22 cellular contexts compared by ENCODE assay signal in the genomic region with DNA sequence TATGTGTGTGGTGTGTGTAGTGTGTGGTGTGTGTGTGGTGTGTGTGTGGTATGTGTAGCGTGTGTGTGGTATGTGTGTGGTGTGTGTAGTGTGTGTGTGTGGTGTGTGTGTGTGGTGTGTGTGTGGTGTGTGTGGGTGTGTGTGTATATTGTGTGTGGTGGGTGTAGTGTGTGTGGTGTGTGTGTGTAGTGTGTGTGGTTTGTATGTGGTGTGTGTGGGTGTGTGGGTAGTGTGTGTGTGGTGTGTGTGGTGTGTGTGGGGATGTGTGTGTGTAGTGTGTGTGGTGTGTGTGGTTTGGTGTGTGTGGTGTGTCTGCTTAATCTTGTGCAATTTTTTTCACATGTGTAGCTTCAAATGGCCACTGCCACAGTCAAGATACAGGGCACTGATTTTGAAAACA.
DNase-seq lines count a peak whose midpoint lies in the region; FAIRE-seq and TF ChIP-seq lines count a peak whose summit lies in the region.
"Had no signal": no experiment of that assay in that cellular context is flagged by ENCODE, and none has a peak within 500 bp of the region (broad histone marks: within the 10 kb centered on the region; RNA-seq: fewer than 3 reads in every experiment).

No MANE protein-coding gene starts in this region.

- FAIRE-seq in astrocyte (lab: Jason Lieb, UNC), result peak; percentile 83
- FAIRE-seq in urothelium cell line (lab: Jason Lieb, UNC), result peak; percentile 99
- FAIRE-seq: A549 had no signal

- H3K4me1 Mint-ChIP-seq in astrocyte (ENCODE audit: low read depth, unreplicated experiment), result peaks cover 2% of the 10 kb centered on the region
- H3K4me1 Mint-ChIP-seq: GM23338 had no signal

- H3K27me3 ChIP-seq in astrocyte (ENCODE audit: insufficient read depth, low read length) (no peaks in the 10 kb centered on the region), mesenchymal stem cell (ENCODE audit: control insufficient read depth in 1 of 2, insufficient read depth in 1 of 2, low read length in 2 of 2) (peaks cover 0 to 73% of the 10 kb centered on the region in 2 experiments)
- H3K27me3 ChIP-seq: BLaER1 treated with 17β-estradiol and CSF1 and Interleukin-3, amounts not matched to agents 10 nM and 100 nM had no signal

- H2AFZ ChIP-seq in astrocyte (ENCODE audit: low read depth, low read length) (no peak overlapping the region), mesenchymal stem cell (ENCODE audit: low read depth, low read length) (no peak overlapping the region)

- no peak overlapping the region for H3K4ac ChIP-seq in mesenchymal stem cell (ENCODE audit: low read depth in 1 of 2, low read length in 2 of 2)

- no peaks in the 10 kb centered on the region for H3K9me3 Mint-ChIP-seq in astrocyte (ENCODE audit: unreplicated experiment)
- H3K9me3 Mint-ChIP-seq: GM23338 had no signal

- no peaks in the 10 kb centered on the region for H4K20me1 ChIP-seq in astrocyte (ENCODE audit: insufficient read depth, low read length)
- H4K20me1 ChIP-seq: BLaER1 treated with 17β-estradiol and CSF1 and Interleukin-3, amounts not matched to agents 10 nM and 100 nM had no signal

- peak overlapping the region; percentile 16 for H4K91ac ChIP-seq in mesenchymal stem cell (ENCODE audit: low read length)

- no peak for DNase-seq in astrocyte (ENCODE audit: low read depth)
- DNase-seq in mesenchymal stem cell, result no peak
- no peak for DNase-seq in urothelium cell line (ENCODE audit: low spot score)
- DNase-seq in activated naive CD4-positive, alpha-beta T cell (lab: John Stamatoyannopoulos, UW), result no peak
- DNase-seq in NCI-H748 treated with DMSO at 0.1 percent for 48 hours (lab: John Stamatoyannopoulos, UW), result no peak
- no peak for DNase-seq in HT-29 (ENCODE audit: low spot score)
- DNase-seq: AML-193; CD4-positive, alpha-beta memory T cell; COR-L47; DMS53; KBM-7; NCI-H1694; NCI-H2029 treated with DMSO at 0.1 percent for 48 hours; NCI-H446 treated with DMSO at 0.1 percent for 48 hours; NCI-H526; RPMI8226; SHP77 had no signal

- H4K8ac ChIP-seq in mesenchymal stem cell (ENCODE audit: low read length), result no peak overlapping the region

- H2BK5ac ChIP-seq in mesenchymal stem cell (ENCODE audit: low read depth, low read length, poor library complexity, severe bottlenecking), result no peak overlapping the region

- no peak overlapping the region for H2AK5ac ChIP-seq in mesenchymal stem cell (ENCODE audit: low read length, severe bottlenecking)

- H3K36me3 Mint-ChIP-seq in astrocyte (ENCODE audit: low read depth, unreplicated experiment), result no peaks in the 10 kb centered on the region
- H3K36me3 Mint-ChIP-seq: CD4-positive, alpha-beta memory T cell had no signal

- no peaks in the 10 kb centered on the region for H3K79me2 ChIP-seq in astrocyte (ENCODE audit: insufficient read depth, low read length)

- no peak overlapping the region for H2BK12ac ChIP-seq in mesenchymal stem cell (ENCODE audit: low read length in 2 of 2)

- H3K4me3 ChIP-seq in HEK293 (ENCODE audit: low read depth, low read length) (no peak overlapping the region), astrocyte (ENCODE audit: insufficient read depth, low read depth, low read length) (no peak overlapping the region), mesenchymal stem cell (ENCODE audit: insufficient read depth in 1 of 2, low read depth in 1 of 2, low read length in 2 of 2) (peak overlapping the region in 1 of 2 experiments; percentile 34)
- H3K4me3 ChIP-seq: A549; BLaER1 treated with 17β-estradiol and CSF1 and Interleukin-3, amounts not matched to agents 10 nM and 100 nM; HAP-1 had no signal

- H3K9me3 ChIP-seq in HEK293 (ENCODE audit: control insufficient read depth, insufficient read depth, low read depth, low read length), result no peaks in the 10 kb centered on the region
- H3K9me3 ChIP-seq in astrocyte (ENCODE audit: insufficient read depth, low read depth, low read length), result no peaks in the 10 kb centered on the region
- H3K9me3 ChIP-seq in mesenchymal stem cell (ENCODE audit: control insufficient read depth, low read length), result no peaks in the 10 kb centered on the region
- H3K9me3 ChIP-seq: A549; BLaER1 treated with 17β-estradiol and CSF1 and Interleukin-3, amounts not matched to agents 10 nM and 100 nM; HAP-1 had no signal

- no peak overlapping the region for H2BK15ac ChIP-seq in mesenchymal stem cell (ENCODE audit: low read depth, poor library complexity, severe bottlenecking)

- H3K27me3 Mint-ChIP-seq in astrocyte (ENCODE audit: low read depth, unreplicated experiment), result peaks cover 86% of the 10 kb centered on the region

- H3K23ac ChIP-seq in mesenchymal stem cell (ENCODE audit: low read length in 2 of 2), result no peak overlapping the region

- H3K4me1 ChIP-seq in HEK293 (ENCODE audit: control insufficient read depth, insufficient read depth, low read length), result no peaks in the 10 kb centered on the region
- no peaks in the 10 kb centered on the region for H3K4me1 ChIP-seq in astrocyte (ENCODE audit: insufficient read depth, low read length)
- H3K4me1 ChIP-seq in mesenchymal stem cell (ENCODE audit: control insufficient read depth, insufficient read depth, low read depth, low read length), result no peaks in the 10 kb centered on the region
- H3K4me1 ChIP-seq: A549; BLaER1 treated with 17β-estradiol and CSF1 and Interleukin-3, amounts not matched to agents 10 nM and 100 nM; HAP-1 had no signal

- H3K27ac ChIP-seq in HEK293 (ENCODE audit: extremely low read depth, low read depth, low read length) (no peak overlapping the region), astrocyte (ENCODE audit: low read depth, low read length) (no peak overlapping the region), mesenchymal stem cell (ENCODE audit: low read length, poor library complexity, severe bottlenecking) (no peak overlapping the region)
- H3K27ac ChIP-seq: A549; BLaER1 treated with 17β-estradiol and CSF1 and Interleukin-3, amounts not matched to agents 10 nM and 100 nM had no signal

- H2BK120ac ChIP-seq in mesenchymal stem cell (ENCODE audit: low read depth, low read length), result no peak overlapping the region

- no peak overlapping the region for H3K9ac ChIP-seq in astrocyte (ENCODE audit: low read length)
- no peak overlapping the region for H3K9ac ChIP-seq in mesenchymal stem cell (ENCODE audit: low read length)
- H3K9ac ChIP-seq: BLaER1 treated with 17β-estradiol and CSF1 and Interleukin-3, amounts not matched to agents 10 nM and 100 nM had no signal

- no peak for TF ChIP-seq CTCF in HEK293 (tag by site-specific recombination; IDR thresholded peaks at IDR 0.05)
- no peak for TF ChIP-seq CTCF in astrocyte (IDR thresholded peaks at IDR 0.05; ENCODE audit: insufficient read depth, low read depth, low read length)

- no peaks in the 10 kb centered on the region for H3K36me3 ChIP-seq in HEK293 (ENCODE audit: control insufficient read depth in 2 of 2, insufficient read depth in 1 of 2, low read length in 2 of 2)
- H3K36me3 ChIP-seq in astrocyte (ENCODE audit: insufficient read depth, low read length), result no peaks in the 10 kb centered on the region
- no peaks in the 10 kb centered on the region for H3K36me3 ChIP-seq in mesenchymal stem cell (ENCODE audit: control insufficient read depth in 1 of 2, insufficient read depth in 2 of 2, low read depth in 1 of 2, low read length in 2 of 2)
- H3K36me3 ChIP-seq: BLaER1 treated with 17β-estradiol and CSF1 and Interleukin-3, amounts not matched to agents 10 nM and 100 nM; HAP-1 had no signal

- H3K4me2 ChIP-seq in astrocyte (ENCODE audit: low read length) (no peak overlapping the region), mesenchymal stem cell (ENCODE audit: low read length, poor library complexity, severe bottlenecking) (no peak overlapping the region)
- H3K4me2 ChIP-seq: A549; BLaER1 treated with 17β-estradiol and CSF1 and Interleukin-3, amounts not matched to agents 10 nM and 100 nM had no signal

- no peak overlapping the region for H3K18ac ChIP-seq in mesenchymal stem cell (ENCODE audit: low read depth in 1 of 2, low read length in 2 of 2)

- CTCF ChIA-PET in HEK293 (lab: Yijun Ruan, JAX), result interaction anchor here (0.7 to 3.1 kb wide), 4 partner anchors 9 to 233 kb away, joined by 3 to 17 read pairs (median 6); no protein-coding TSS in a partner anchor

- POLR2A ChIA-PET in HEK293 (lab: Yijun Ruan, JAX), result no interaction called here

- H3K27ac Mint-ChIP-seq in astrocyte (ENCODE audit: unreplicated experiment), result no peak overlapping the region
- H3K27ac Mint-ChIP-seq: CD4-positive, alpha-beta memory T cell; GM23338 had no signal

- H3K4me3 Mint-ChIP-seq in astrocyte (ENCODE audit: unreplicated experiment), result no peak overlapping the region
- H3K4me3 Mint-ChIP-seq: GM23338 had no signal

- no peaks in the 10 kb centered on the region for H3K79me1 ChIP-seq in mesenchymal stem cell (replicated peaks; ENCODE audit: low read length, poor library complexity, severe bottlenecking)

- WGBS in mesenchymal stem cell, result 50% methylated on average over 1 of the region's 1 CpG

- H3K14ac ChIP-seq in mesenchymal stem cell (ENCODE audit: low read length in 2 of 2), result peak overlapping the region in 1 of 2 experiments; percentile 39

TF ChIP-seq in HEK293, 187 proteins besides CTCF, POLR2A, EP300 and RAD21 (continues in another document):
- no peak for TF ChIP-seq ZNF133 (tag by site-specific recombination; IDR thresholded peaks at IDR 0.05)
- TF ChIP-seq SETDB1 (IDR thresholded peaks at IDR 0.05; ENCODE audit: insufficient read length, low read length), result no peak
- TF ChIP-seq, protein P1, sequence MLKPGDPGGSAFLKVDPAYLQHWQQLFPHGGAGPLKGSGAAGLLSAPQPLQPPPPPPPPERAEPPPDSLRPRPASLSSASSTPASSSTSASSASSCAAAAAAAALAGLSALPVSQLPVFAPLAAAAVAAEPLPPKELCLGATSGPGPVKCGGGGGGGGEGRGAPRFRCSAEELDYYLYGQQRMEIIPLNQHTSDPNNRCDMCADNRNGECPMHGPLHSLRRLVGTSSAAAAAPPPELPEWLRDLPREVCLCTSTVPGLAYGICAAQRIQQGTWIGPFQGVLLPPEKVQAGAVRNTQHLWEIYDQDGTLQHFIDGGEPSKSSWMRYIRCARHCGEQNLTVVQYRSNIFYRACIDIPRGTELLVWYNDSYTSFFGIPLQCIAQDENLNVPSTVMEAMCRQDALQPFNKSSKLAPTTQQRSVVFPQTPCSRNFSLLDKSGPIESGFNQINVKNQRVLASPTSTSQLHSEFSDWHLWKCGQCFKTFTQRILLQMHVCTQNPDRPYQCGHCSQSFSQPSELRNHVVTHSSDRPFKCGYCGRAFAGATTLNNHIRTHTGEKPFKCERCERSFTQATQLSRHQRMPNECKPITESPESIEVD (tag by site-specific recombination; IDR thresholded peaks at IDR 0.05), result no peak
- TF ChIP-seq ZFHX2 (tag by site-specific recombination; conservative IDR thresholded peaks at IDR 0.05), result peak; percentile 83
- peak; percentile 81 for TF ChIP-seq EGR2 (tag by site-specific recombination; IDR thresholded peaks at IDR 0.05; ENCODE audit: low read depth)
- no peak for TF ChIP-seq ZNF404 (tag by site-specific recombination; IDR thresholded peaks at IDR 0.05)
